8 cellular contexts compared by ENCODE assay signal in genomic region chr19:35000647-35001501, GRCh38. TPM values are rescaled to one million over a fixed set of nuclear protein-coding genes. Genes with fewer than 3 reads are reported as not detected.
DNase-seq lines count a peak whose midpoint lies in the region; ATAC-seq and TF ChIP-seq lines count a peak whose summit lies in the region.

No MANE protein-coding gene starts in this region.

- intact Hi-C loops in left colon (cut with DNase I, micrococcal nuclease) = no loop called here

- DNase-seq in NCI-H1092 treated with DMSO at 0.1 percent for 48 hours (lab: John Stamatoyannopoulos, UW) = peak; percentile 34
- DNase-seq in NCI-H1092 (lab: John Stamatoyannopoulos, UW) = no peak
- peak; percentile 13 for DNase-seq in LNCaP clone FGC (ENCODE audit: low read depth)
- peak; percentile 72 for DNase-seq in central memory CD4-positive, alpha-beta T cell
- DNase-seq in left colon = peak in 1 of 2 donors; percentile 45
- peak; percentile 23 for DNase-seq in stimulated activated CD8-positive, alpha-beta memory T cell treated with anti-CD3 and anti-CD28 coated beads, Interleukin-12 subunit alpha, Interleukin-12 subunit beta, amount 100 ng/mL, for 1 hour (ENCODE audit: low read depth)

- peak overlapping the region; percentile 63 for H3K4me3 ChIP-seq in LNCaP clone FGC (ENCODE audit: low read depth, low read length)

- no peak for TF ChIP-seq CTCF in LNCaP clone FGC (IDR thresholded peaks at IDR 0.05; ENCODE audit: control insufficient read depth, extremely low read depth, insufficient read depth)
- no peak for TF ChIP-seq CTCF in VCaP (conservative IDR thresholded peaks at IDR 0.05)

- peak overlapping the region; percentile 93 for H3K27ac ChIP-seq in VCaP

- ATAC-seq in left colon (peak; percentile 5), GM19328 (IDR thresholded peaks at IDR 0.05; ENCODE audit: unreplicated experiment) (no peak)

RNA-seq across cellular contexts. Expression of gene GRAMD1A, which starts 0.8 kb away (rescaled TPM):
- 10 to 100 TPM; 17.1 to 32.3 TPM for total RNA-seq in left colon

RNA-seq across cellular contexts. Expression of gene SCN1B, which starts 29.4 kb away (rescaled TPM):
- 1 to 10 TPM; 2.2 to 4.1 TPM for total RNA-seq in left colon

RNA-seq across cellular contexts. Expression of gene ZNF792, which starts 36.8 kb away (rescaled TPM):
- 1 to 10 TPM; 5.8 to 6.4 TPM for total RNA-seq in left colon

RNA-seq across cellular contexts. Expression of gene HPN, which starts 40.6 kb away (rescaled TPM):
- 1 to 10 TPM in 1 of 2 donors, under 1 TPM in 1; 0.95 to 1.1 TPM for total RNA-seq in left colon
